Comparison of ENCODE assay signal across 1 cellular context in genomic region chr2:69647196-69647595, GRCh38.
A peak's percentile ranks its signal among the peaks of the same experiment; 100 is the strongest.
TF ChIP-seq lines count a peak whose summit lies in the region.

No MANE protein-coding gene starts in this region.

TF ChIP-seq in A549, 52 proteins besides CTCF, POLR2A, EP300 and RAD21:
- TF ChIP-seq ZC3H11A (IDR thresholded peaks at IDR 0.05), result 0 out of 2 replicates have a peak, but pooled peaks have one; percentile 9
